Comparison of ENCODE assay signal across 20 cellular contexts in the genomic region with DNA sequence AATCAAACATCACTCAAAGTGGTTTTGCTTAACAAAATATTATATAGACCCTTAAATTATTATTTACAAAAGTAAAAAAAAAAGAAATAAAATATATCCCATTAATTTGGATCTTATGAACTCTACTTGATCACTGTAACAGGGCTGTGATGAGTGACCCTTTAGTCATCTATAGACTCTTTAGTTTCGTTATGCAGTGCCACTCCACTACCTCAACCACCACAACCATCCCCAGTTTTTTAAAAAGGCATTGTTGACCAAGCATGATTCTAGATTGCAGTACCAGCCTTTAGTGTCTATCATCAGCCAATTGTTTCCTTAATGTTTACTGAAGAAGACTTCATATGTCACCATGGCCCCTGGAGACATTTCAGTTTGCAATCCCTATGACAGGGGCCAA. TPM values are rescaled to one million over a fixed set of nuclear protein-coding genes. Genes with fewer than 3 reads are reported as not detected.
A peak's percentile ranks its signal among the peaks of the same experiment; 100 is the strongest.
DNase-seq lines count a peak whose midpoint lies in the region; ATAC-seq and TF ChIP-seq lines count a peak whose summit lies in the region.
"Had no signal": no experiment of that assay in that cellular context is flagged by ENCODE, and none has a peak within 500 bp of the region (broad histone marks: within the 10 kb centered on the region; RNA-seq: fewer than 3 reads in every experiment).

No MANE protein-coding gene starts in this region.

- peak overlapping the region; percentile 68; the same call in 1 of the 2 replicates for H3K27ac ChIP-seq in KMS-11
- H3K27ac ChIP-seq: prostate gland had no signal

- peak; percentile 45 for ATAC-seq in GM19023 (IDR thresholded peaks at IDR 0.05; ENCODE audit: unreplicated experiment)
- peak; percentile 55 for ATAC-seq in HG02798 (IDR thresholded peaks at IDR 0.05; ENCODE audit: poor library complexity, unreplicated experiment)
- ATAC-seq: HepG2 had no signal

- H3K4me2 ChIP-seq in KMS-11: peak overlapping the region; percentile 90

- intact Hi-C loops in lower leg skin (cut with DNase I; ENCODE audit: low total_unique reads): no loop called here

- no peaks in the 10 kb centered on the region for H3K27me3 ChIP-seq in KMS-11 (ENCODE audit: insufficient read depth, low read depth)

- 64 to 88% methylated on average over 1 of the region's 1 CpG for WGBS in lower leg skin, 2 donors

- DNase-seq in GM12865 (ENCODE audit: low read depth) (peak; percentile 45), mucosa of gallbladder (ENCODE audit: low spot score) (no peak), NCI-H2196 (lab: John Stamatoyannopoulos, UW; ENCODE audit: unreplicated experiment) (no peak), lower leg skin (ENCODE audit: low spot score in 2 of 2) (no peak), iPS-NIHi7 (ENCODE audit: extremely low spot score) (no peak)
- DNase-seq: activated CD4-positive, alpha-beta T cell treated with anti-CD3 and anti-CD28 coated beads for 4 hours; activated naive CD4-positive, alpha-beta T cell treated with anti-CD3 and anti-CD28 coated beads, Interleukin-2, amount 50 U/mL, for 16 hours; cortex of kidney; glutamatergic neuron; MV-4-11; NK-92 treated with Interleukin-12 subunit alpha and Interleukin-12 subunit beta, amount 100 ng/mL, for 24 hours; SHP77 treated with DMSO at 0.1 percent for 48 hours; stimulated activated naive CD4-positive, alpha-beta T cell had no signal

- peaks cover 39% of the 10 kb centered on the region for H3K4me1 ChIP-seq in KMS-11 (ENCODE audit: low read depth, poor library complexity, severe bottlenecking)
- H3K4me1 ChIP-seq: prostate gland had no signal

- H3K79me2 ChIP-seq in KMS-11 (ENCODE audit: insufficient read depth, low read depth): no peaks in the 10 kb centered on the region

- H3K4me3 ChIP-seq in GM12865 (ENCODE audit: low read depth, low read length): no peak overlapping the region
- no peak overlapping the region for H3K4me3 ChIP-seq in KMS-11 (IDR thresholded peaks at IDR 0.05; ENCODE audit: insufficient read depth, low read depth, low read length)
- no peak overlapping the region for H3K4me3 ChIP-seq in lower leg skin (ENCODE audit: low read depth, poor library complexity, severe bottlenecking)
- H3K4me3 ChIP-seq: prostate gland had no signal

- H4K20me1 ChIP-seq in KMS-11 (ENCODE audit: insufficient read depth): no peaks in the 10 kb centered on the region

- H3K36me3 ChIP-seq in KMS-11 (ENCODE audit: insufficient read depth): no peaks in the 10 kb centered on the region
- H3K36me3 ChIP-seq: prostate gland had no signal

- H3K9ac ChIP-seq in KMS-11: no peak overlapping the region

- TF ChIP-seq POLR2A in lower leg skin (IDR thresholded peaks at IDR 0.05): no peak

- TF ChIP-seq CTCF in GM12865 (IDR thresholded peaks at IDR 0.05; ENCODE audit: insufficient read depth, low read depth, low read length, missing control alignments): no peak
- no peak for TF ChIP-seq CTCF in KMS-11 (conservative IDR thresholded peaks at IDR 0.05; ENCODE audit: low read depth, low read length)
- TF ChIP-seq CTCF in lower leg skin (IDR thresholded peaks at IDR 0.05): no peak

- H2AFZ ChIP-seq in KMS-11 (ENCODE audit: low read depth): no peak overlapping the region

RNA-seq across cellular contexts. Expression of gene DYNLT5, which starts 20.8 kb away (rescaled TPM):
- total RNA-seq in mucosa of gallbladder: 0.32 TPM
- 1 to 10 TPM in 1 of 4 donors, under 1 TPM in 2, not detected in 1; 0.83 to 1.0 (median 0.97) TPM for total RNA-seq in lower leg skin
- total RNA-seq: epithelial cell of proximal tubule, G401, HepG2 had no signal
